ENCODE assay signal across 13 cellular contexts in the genomic region with DNA sequence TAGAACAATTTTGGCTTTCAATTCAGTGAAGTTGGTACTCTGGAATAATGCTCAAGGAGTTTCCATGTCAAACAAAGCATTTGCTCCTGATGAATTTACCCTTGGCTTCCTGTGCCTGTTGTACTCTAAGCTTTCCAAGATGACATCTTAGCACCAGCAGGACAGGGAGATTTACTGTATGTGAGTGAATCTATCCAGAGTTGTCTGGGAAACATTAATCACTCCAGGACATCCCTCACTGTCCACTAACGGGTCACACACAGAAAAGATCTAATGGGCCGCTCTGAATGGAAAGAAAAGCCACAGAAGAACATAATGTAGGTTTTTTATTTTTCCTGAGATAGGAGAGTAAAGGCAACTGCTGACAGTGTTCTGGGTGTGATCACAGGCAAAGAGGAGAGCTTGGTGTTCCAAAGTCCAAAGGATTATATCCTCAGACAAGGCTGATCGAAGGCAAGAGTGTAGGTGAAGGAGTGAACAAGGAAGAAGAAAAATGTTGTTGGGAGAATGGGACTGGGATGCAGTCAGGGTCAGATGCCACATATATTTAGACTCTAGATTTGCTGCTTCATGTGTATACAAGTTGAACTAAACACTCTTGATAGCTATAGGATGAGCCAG.
"Had no signal": no experiment of that assay in that cellular context is flagged by ENCODE, and none has a peak within 500 bp of the region (broad histone marks: within the 10 kb centered on the region; RNA-seq: fewer than 3 reads in every experiment).

No MANE protein-coding gene starts in this region.

- H3K27me3 ChIP-seq: brain microvascular endothelial cell, colonic mucosa, ovary, stomach, testis, upper lobe of left lung had no signal

- H3K27ac ChIP-seq: brain microvascular endothelial cell, colonic mucosa, epithelial cell of prostate, ovary, stomach, testis, upper lobe of left lung had no signal

- H3K4me1 ChIP-seq: colonic mucosa, stomach, testis, upper lobe of left lung had no signal

- H3K4me3 ChIP-seq: colonic mucosa, ovary, stomach, testis, upper lobe of left lung had no signal

- DNase-seq: activated CD4-positive, alpha-beta T cell treated with anti-CD3 and anti-CD28 coated beads, Interleukin-2, amount 50 U/mL, for 48 hours; brain microvascular endothelial cell; colonic mucosa; endodermal cell; foreskin fibroblast; left cardiac atrium; ovary; stimulated activated CD4-positive, alpha-beta T cell treated with anti-CD3 and anti-CD28 coated beads, Interleukin-2, amount 100 ng/mL, for 48 hours; stomach; T-helper 2 cell; testis; upper lobe of left lung had no signal

- H3K9me3 ChIP-seq: colonic mucosa, ovary, stomach, testis, upper lobe of left lung had no signal

- H3K36me3 ChIP-seq: brain microvascular endothelial cell, colonic mucosa, ovary, stomach, upper lobe of left lung had no signal
